ENCODE assay signal across 1 cellular context in the genomic region with DNA sequence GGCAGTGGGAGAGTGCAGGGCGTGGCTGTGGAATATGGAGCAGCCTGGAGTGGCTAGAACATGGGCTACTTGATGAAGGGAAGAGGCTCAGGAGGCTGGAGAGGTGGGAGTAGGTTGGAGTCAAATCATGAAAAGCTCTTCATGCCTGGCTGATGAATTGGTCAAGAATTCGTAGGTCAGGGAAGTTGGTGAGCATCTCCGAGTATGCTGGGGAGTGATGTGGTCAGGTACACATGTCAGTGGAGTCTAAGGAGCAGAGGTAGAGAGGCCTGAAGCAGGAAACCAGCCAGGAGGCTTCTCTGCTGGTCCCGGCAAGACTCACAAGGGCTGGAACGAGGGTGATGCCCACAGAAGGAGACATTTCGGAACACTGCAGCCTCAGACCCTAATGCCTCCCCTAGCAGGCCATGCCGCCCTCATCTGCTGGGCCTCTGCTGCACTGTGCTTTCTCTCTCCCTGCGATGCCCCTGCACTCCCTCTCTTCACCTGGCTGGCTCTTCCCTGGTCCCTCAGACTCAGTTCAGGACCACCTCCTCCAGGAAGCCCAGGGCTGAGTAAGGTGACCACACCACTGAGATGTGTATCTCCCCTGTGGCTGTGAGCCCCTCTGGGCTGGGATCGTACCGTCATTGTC.
TF ChIP-seq lines count a peak whose summit lies in the region.

No MANE protein-coding gene starts in this region.

TF ChIP-seq in SK-N-SH treated with all-trans-retinoic acid at 6 μM for 48 hours, 23 proteins besides CTCF, POLR2A, EP300 and RAD21 (continued from another document):
- TF ChIP-seq, protein P1, sequence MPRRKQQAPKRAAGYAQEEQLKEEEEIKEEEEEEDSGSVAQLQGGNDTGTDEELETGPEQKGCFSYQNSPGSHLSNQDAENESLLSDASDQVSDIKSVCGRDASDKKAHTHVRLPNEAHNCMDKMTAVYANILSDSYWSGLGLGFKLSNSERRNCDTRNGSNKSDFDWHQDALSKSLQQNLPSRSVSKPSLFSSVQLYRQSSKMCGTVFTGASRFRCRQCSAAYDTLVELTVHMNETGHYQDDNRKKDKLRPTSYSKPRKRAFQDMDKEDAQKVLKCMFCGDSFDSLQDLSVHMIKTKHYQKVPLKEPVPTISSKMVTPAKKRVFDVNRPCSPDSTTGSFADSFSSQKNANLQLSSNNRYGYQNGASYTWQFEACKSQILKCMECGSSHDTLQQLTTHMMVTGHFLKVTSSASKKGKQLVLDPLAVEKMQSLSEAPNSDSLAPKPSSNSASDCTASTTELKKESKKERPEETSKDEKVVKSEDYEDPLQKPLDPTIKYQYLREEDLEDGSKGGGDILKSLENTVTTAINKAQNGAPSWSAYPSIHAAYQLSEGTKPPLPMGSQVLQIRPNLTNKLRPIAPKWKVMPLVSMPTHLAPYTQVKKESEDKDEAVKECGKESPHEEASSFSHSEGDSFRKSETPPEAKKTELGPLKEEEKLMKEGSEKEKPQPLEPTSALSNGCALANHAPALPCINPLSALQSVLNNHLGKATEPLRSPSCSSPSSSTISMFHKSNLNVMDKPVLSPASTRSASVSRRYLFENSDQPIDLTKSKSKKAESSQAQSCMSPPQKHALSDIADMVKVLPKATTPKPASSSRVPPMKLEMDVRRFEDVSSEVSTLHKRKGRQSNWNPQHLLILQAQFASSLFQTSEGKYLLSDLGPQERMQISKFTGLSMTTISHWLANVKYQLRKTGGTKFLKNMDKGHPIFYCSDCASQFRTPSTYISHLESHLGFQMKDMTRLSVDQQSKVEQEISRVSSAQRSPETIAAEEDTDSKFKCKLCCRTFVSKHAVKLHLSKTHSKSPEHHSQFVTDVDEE (CRISPR knock-in tag; IDR thresholded peaks at IDR 0.05): no peak
- TF ChIP-seq ZC3H10 (CRISPR knock-in tag; IDR thresholded peaks at IDR 0.05) (no peak), BACH2 (CRISPR knock-in tag; IDR thresholded peaks at IDR 0.05; ENCODE audit: borderline replicate concordance) (no peak), ZFP30 (CRISPR knock-in tag; IDR thresholded peaks at IDR 0.05) (no peak), ZNF8 (CRISPR knock-in tag; IDR thresholded peaks at IDR 0.05) (no peak)
- TF ChIP-seq, protein P2, sequence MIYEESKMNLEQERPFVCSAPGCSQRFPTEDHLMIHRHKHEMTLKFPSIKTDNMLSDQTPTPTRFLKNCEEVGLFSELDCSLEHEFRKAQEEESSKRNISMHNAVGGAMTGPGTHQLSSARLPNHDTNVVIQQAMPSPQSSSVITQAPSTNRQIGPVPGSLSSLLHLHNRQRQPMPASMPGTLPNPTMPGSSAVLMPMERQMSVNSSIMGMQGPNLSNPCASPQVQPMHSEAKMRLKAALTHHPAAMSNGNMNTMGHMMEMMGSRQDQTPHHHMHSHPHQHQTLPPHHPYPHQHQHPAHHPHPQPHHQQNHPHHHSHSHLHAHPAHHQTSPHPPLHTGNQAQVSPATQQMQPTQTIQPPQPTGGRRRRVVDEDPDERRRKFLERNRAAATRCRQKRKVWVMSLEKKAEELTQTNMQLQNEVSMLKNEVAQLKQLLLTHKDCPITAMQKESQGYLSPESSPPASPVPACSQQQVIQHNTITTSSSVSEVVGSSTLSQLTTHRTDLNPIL (CRISPR knock-in tag; IDR thresholded peaks at IDR 0.05; ENCODE audit: low read depth): no peak
TF ChIP-seq in SK-N-SH treated with all-trans-retinoic acid at 6 μM for 48 hours: peak in this region for 0.
